ENCODE assay signal across 17 cellular contexts in the genomic region with DNA sequence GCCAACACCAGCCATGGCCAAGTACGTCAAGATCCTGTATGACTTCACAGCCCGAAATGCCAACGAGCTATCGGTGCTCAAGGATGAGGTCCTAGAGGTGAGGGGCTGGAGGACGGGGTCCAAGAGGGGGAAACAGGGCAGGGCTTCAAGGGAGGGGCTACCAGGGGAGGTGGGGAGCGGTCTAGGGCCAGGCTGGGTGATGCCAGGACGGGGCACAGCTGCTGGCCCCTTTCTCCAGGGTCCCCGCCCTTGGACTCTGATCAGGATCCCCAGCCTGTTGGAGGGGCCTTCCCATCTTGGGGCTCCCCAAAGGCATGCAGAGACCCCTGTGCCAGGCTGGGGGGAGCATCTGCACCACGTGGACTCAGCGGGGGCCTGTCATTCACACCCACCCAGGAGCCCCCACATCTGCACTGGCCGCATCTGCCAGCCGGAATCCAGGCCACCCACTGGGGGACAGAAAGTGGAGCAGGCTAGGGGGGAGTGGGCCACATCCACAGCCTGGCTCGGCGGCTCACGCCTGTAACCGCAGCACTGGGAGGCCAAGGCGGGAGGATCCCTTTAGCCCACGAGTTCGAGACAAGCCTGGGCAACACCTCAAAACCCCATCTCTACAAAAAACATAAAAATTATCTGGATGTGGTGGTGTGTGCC. TPM values are rescaled to one million over a fixed set of nuclear protein-coding genes. Genes with fewer than 3 reads are reported as not detected.
DNase-seq lines count a peak whose midpoint lies in the region; ATAC-seq, FAIRE-seq and TF ChIP-seq lines count a peak whose summit lies in the region.
"Had no signal": no experiment of that assay in that cellular context is flagged by ENCODE, and none has a peak within 500 bp of the region (broad histone marks: within the 10 kb centered on the region; RNA-seq: fewer than 3 reads in every experiment).

No MANE protein-coding gene starts in this region.

- H3K9ac ChIP-seq in kidney (ENCODE audit: low read length in 2 of 2): no peak overlapping the region

- H3K36me3 Mint-ChIP-seq in stimulated activated naive CD8-positive, alpha-beta T cell treated with anti-CD3 and anti-CD28 coated beads, Interleukin-15, Interleukin-2, amounts not matched to agents 100 ng/mL and 50 ng/mL, for 24 hours (ENCODE audit: low read depth): no peaks in the 10 kb centered on the region
- H3K36me3 Mint-ChIP-seq in WTC11: no peaks in the 10 kb centered on the region
- H3K36me3 Mint-ChIP-seq: brain had no signal

- H3K4me1 Mint-ChIP-seq in stimulated activated naive CD8-positive, alpha-beta T cell treated with anti-CD3 and anti-CD28 coated beads, Interleukin-15, Interleukin-2, amounts not matched to agents 100 ng/mL and 50 ng/mL, for 24 hours (ENCODE audit: low read depth): peaks cover 23% of the 10 kb centered on the region
- H3K4me1 Mint-ChIP-seq in WTC11: peaks cover 15% of the 10 kb centered on the region

- H3K4me3 Mint-ChIP-seq in stimulated activated naive CD8-positive, alpha-beta T cell treated with anti-CD3 and anti-CD28 coated beads, Interleukin-15, Interleukin-2, amounts not matched to agents 100 ng/mL and 50 ng/mL, for 24 hours: peak overlapping the region; percentile 49
- H3K4me3 Mint-ChIP-seq in WTC11: peak overlapping the region; percentile 69

- peak overlapping the region; percentile 40 for H3K27ac Mint-ChIP-seq in stimulated activated naive CD8-positive, alpha-beta T cell treated with anti-CD3 and anti-CD28 coated beads, Interleukin-15, Interleukin-2, amounts not matched to agents 100 ng/mL and 50 ng/mL, for 24 hours
- H3K27ac Mint-ChIP-seq in WTC11: no peak overlapping the region

- TF ChIP-seq EP300 in tibial nerve (IDR thresholded peaks at IDR 0.05): no peak

- ATAC-seq in stimulated activated naive CD8-positive, alpha-beta T cell treated with anti-CD3 and anti-CD28 coated beads, Interleukin-15, Interleukin-2, amounts not matched to agents 100 U/mL and 50 U/mL, for 24 hours: no peak
- no peak for ATAC-seq in WTC11
- no peak for ATAC-seq in GM21576 (IDR thresholded peaks at IDR 0.05; ENCODE audit: unreplicated experiment)

- no peak for DNase-seq in stimulated activated naive CD8-positive, alpha-beta T cell treated with anti-CD3 and anti-CD28 coated beads, Interleukin-15, Interleukin-2, amounts not matched to agents 100 U/mL and 50 U/mL, for 24 hours
- DNase-seq in WTC11 (ENCODE audit: low spot score): no peak
- DNase-seq in kidney: peak; percentile 73
- no peak for DNase-seq in H54 (ENCODE audit: insufficient read length, low spot score)
- DNase-seq in tibial nerve (ENCODE audit: low spot score in 2 of 2): no peak
- no peak for DNase-seq in AG20443 (ENCODE audit: low spot score)
- DNase-seq: C1 segment of cervical spinal cord; Kasumi-1; kidney glomerular epithelial cell; NCI-H1930; NCI-H774; SHP77 treated with DMSO at 0.1 percent for 48 hours; stimulated activated CD4-positive, alpha-beta T cell treated with anti-CD3 and anti-CD28 coated beads, Interleukin-4, amount 100 ng/mL, for 1 hour; stimulated activated naive CD4-positive, alpha-beta T cell had no signal

- H3K4me3 ChIP-seq in kidney (ENCODE audit: low read length in 2 of 2) (no peak overlapping the region), tibial nerve (no peak overlapping the region)

- no peak for TF ChIP-seq CTCF in WTC11 (IDR thresholded peaks at IDR 0.05)
- TF ChIP-seq CTCF in kidney (IDR thresholded peaks at IDR 0.05; ENCODE audit: borderline replicate concordance, extremely low read depth, insufficient read depth): no peak
- no peak for TF ChIP-seq CTCF in tibial nerve (IDR thresholded peaks at IDR 0.05)

- no peak for TF ChIP-seq POLR2A in H54 (IDR thresholded peaks at IDR 0.05; ENCODE audit: low read depth, low read length)
- TF ChIP-seq POLR2A in tibial nerve (IDR thresholded peaks at IDR 0.05): no peak

- POLR2A ChIA-PET in WTC11 (lab: Charles Lee): interaction anchor here (0.7 to 1.2 kb wide), 3 partner anchors 22 to 40 kb away, joined by 3 read pairs; partner anchors contain the start of gene TALDO1

- H3K27ac ChIP-seq in kidney (ENCODE audit: low read depth in 2 of 2, low read length in 2 of 2): no peak overlapping the region
- no peak overlapping the region for H3K27ac ChIP-seq in tibial nerve

- intact Hi-C loops in kidney (cut with DNase I): loop anchor here (10.0 kb wide), 1 partner anchor 170 kb away; no protein-coding TSS in a partner anchor

- CTCF ChIA-PET in WTC11 (lab: Charles Lee): interaction anchor here (0.8 to 6.6 kb wide), 15 partner anchors 12 to 170 kb away, joined by 3 to 94 read pairs (median 8); partner anchors contain the start of genes EPS8L2 and TMEM80

- no peak for FAIRE-seq in kidney (lab: Jason Lieb, UNC)
- FAIRE-seq in H54 (lab: Jason Lieb, UNC): no peak

- peaks cover 10% of the 10 kb centered on the region for H3K27me3 Mint-ChIP-seq in stimulated activated naive CD8-positive, alpha-beta T cell treated with anti-CD3 and anti-CD28 coated beads, Interleukin-15, Interleukin-2, amounts not matched to agents 100 ng/mL and 50 ng/mL, for 24 hours
- H3K27me3 Mint-ChIP-seq in WTC11 (ENCODE audit: low read depth): peaks cover 11% of the 10 kb centered on the region

- H3K9me3 ChIP-seq in kidney (ENCODE audit: control insufficient read depth in 1 of 2, low read length in 2 of 2) (no peaks in the 10 kb centered on the region), tibial nerve (no peaks in the 10 kb centered on the region)

- 73 to 78% methylated on average over 14 to 19 of the region's 19 CpGs for WGBS in tibial nerve, 2 donors

- peaks cover 0 to 49% of the 10 kb centered on the region in 2 donors for H3K27me3 ChIP-seq in tibial nerve

- H3K4me1 ChIP-seq in kidney (ENCODE audit: control insufficient read depth in 1 of 2, insufficient read depth in 1 of 2, low read depth in 1 of 2, low read length in 2 of 2) (peaks cover 0 to 5% of the 10 kb centered on the region in 2 donors), tibial nerve (peaks cover 0 to 75% (median 50%) of the 10 kb centered on the region in 4 donors)

- peaks cover 0 to 12% of the 10 kb centered on the region in 2 donors for H3K36me3 ChIP-seq in kidney (ENCODE audit: control insufficient read depth in 1 of 2, insufficient read depth in 2 of 2, low read length in 2 of 2)
- H3K36me3 ChIP-seq in tibial nerve: peaks cover 0 to 19% (median 0%) of the 10 kb centered on the region in 3 donors

- no peaks in the 10 kb centered on the region for H3K9me3 Mint-ChIP-seq in stimulated activated naive CD8-positive, alpha-beta T cell treated with anti-CD3 and anti-CD28 coated beads, Interleukin-15, Interleukin-2, amounts not matched to agents 100 ng/mL and 50 ng/mL, for 24 hours
- no peaks in the 10 kb centered on the region for H3K9me3 Mint-ChIP-seq in WTC11
- H3K9me3 Mint-ChIP-seq: brain had no signal

TF ChIP-seq in WTC11, 78 proteins besides CTCF, POLR2A, EP300 and RAD21 (continues in another document):
- TF ChIP-seq ZNF219 (CRISPR knock-in tag; IDR thresholded peaks at IDR 0.05; ENCODE audit: borderline replicate concordance) (no peak), ZNF232 (CRISPR knock-in tag; IDR thresholded peaks at IDR 0.05) (no peak), SMAD4 (CRISPR knock-in tag; IDR thresholded peaks at IDR 0.05) (no peak), ZNF317 (CRISPR knock-in tag; IDR thresholded peaks at IDR 0.05; ENCODE audit: borderline replicate concordance, low read depth) (no peak), FOXJ3 (CRISPR knock-in tag; IDR thresholded peaks at IDR 0.05; ENCODE audit: borderline replicate concordance) (no peak)
- TF ChIP-seq, protein P1, sequence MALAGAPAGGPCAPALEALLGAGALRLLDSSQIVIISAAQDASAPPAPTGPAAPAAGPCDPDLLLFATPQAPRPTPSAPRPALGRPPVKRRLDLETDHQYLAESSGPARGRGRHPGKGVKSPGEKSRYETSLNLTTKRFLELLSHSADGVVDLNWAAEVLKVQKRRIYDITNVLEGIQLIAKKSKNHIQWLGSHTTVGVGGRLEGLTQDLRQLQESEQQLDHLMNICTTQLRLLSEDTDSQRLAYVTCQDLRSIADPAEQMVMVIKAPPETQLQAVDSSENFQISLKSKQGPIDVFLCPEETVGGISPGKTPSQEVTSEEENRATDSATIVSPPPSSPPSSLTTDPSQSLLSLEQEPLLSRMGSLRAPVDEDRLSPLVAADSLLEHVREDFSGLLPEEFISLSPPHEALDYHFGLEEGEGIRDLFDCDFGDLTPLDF (CRISPR knock-in tag; IDR thresholded peaks at IDR 0.05): no peak

RNA-seq across cellular contexts. Expression of gene EPS8L2, which starts 18.8 kb away (rescaled TPM):
- total RNA-seq in WTC11 (2021) (49.9 to 56.3 TPM (median 51.6 TPM) in 3 replicates), kidney (287 TPM), tibial nerve (10 to 100 TPM; 29.1 to 48.0 (median 32.7) TPM)
- polyA plus RNA-seq in kidney (ENCODE audit: insufficient read depth, low read depth, low replicate concordance): 199 TPM

RNA-seq across cellular contexts. Expression of gene TALDO1, which starts 22.4 kb away (rescaled TPM):
- total RNA-seq in WTC11 (2021) (314 to 352 TPM (median 343 TPM) in 3 replicates), kidney (175 TPM), tibial nerve (100 to 1,000 TPM; 203 to 323 (median 241) TPM)
- polyA plus RNA-seq in kidney (ENCODE audit: insufficient read depth, low read depth, low replicate concordance): 312 TPM

RNA-seq across cellular contexts. Expression of gene TMEM80, which starts 29.2 kb away (rescaled TPM):
- total RNA-seq in WTC11 (2021) (23.4 to 28.4 TPM (median 24.5 TPM) in 3 replicates), kidney (38.6 TPM), tibial nerve (10 to 100 TPM; 15.3 to 43.9 (median 38.1) TPM)
- 36.2 TPM for polyA plus RNA-seq in kidney (ENCODE audit: insufficient read depth, low read depth, low replicate concordance)

RNA-seq across cellular contexts. Expression of gene DEAF1, which starts 29.8 kb away (rescaled TPM):
- total RNA-seq in WTC11 (2021) (62.2 to 85.3 TPM (median 81.1 TPM) in 3 replicates), kidney (54.5 TPM), tibial nerve (10 to 100 TPM; 31.6 to 54.3 (median 41.2) TPM)
- polyA plus RNA-seq in kidney (ENCODE audit: insufficient read depth, low read depth, low replicate concordance): 30.2 TPM

RNA-seq across cellular contexts. Expression of gene GATD1, which starts 52.4 kb away (rescaled TPM):
- total RNA-seq in WTC11 (2021): 81.9 to 87.6 TPM (median 87.5 TPM) in 3 replicates
- 66.2 TPM for total RNA-seq in kidney
- 38.3 TPM for polyA plus RNA-seq in kidney (ENCODE audit: insufficient read depth, low read depth, low replicate concordance)
- total RNA-seq in tibial nerve: 10 to 100 TPM; 22.1 to 41.4 (median 27.3) TPM
